ENCODE assay signal across 21 cellular contexts in the genomic region with DNA sequence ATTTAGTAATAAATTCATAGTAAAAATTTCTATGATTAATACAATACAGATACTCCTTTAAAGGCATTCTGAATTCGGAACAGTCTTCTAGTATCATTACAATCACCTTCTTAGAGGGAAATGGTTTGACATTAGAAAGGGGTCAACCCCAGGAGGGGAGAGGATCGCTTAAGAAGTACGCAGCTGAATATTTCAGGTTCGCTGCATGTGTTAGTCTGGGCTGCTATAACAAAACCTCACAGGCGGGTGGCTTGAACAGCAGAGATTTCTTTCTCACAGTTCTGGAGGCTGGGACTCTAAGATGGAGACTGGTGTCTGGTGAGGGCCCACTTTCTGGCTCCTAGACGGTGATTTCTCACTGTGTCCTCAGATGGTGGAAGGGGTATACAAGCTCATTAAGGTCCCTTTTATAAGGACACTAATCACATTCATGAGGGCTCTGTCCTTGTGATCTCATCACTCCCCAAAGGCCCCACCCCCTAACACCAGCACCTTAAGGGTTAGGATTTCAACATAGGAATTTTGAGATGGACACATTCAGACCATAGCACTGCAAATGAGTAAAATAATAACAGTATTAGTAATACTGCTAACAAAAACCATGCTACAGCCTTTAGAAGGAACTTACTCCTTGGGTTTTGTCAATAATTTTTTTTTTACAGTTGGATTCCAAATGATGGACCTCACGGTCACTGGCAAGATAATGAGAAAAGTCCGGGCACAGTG. TPM values are rescaled to one million over a fixed set of nuclear protein-coding genes. Genes with fewer than 3 reads are reported as not detected.
DNase-seq lines count a peak whose midpoint lies in the region; ATAC-seq, FAIRE-seq and TF ChIP-seq lines count a peak whose summit lies in the region.
"Had no signal": no experiment of that assay in that cellular context is flagged by ENCODE, and none has a peak within 500 bp of the region (broad histone marks: within the 10 kb centered on the region; RNA-seq: fewer than 3 reads in every experiment).

No MANE protein-coding gene starts in this region.

- H3K9ac ChIP-seq in K562 (ENCODE audit: insufficient read depth in 1 of 2, low read depth in 2 of 2, low read length in 2 of 2) = no peak overlapping the region

- intact Hi-C loops in K562 (cut with micrococcal nuclease) = no loop called here
- intact Hi-C loops in activated T-helper 2 cell treated with anti-CD3 and anti-CD28 coated beads, Interferon-gamma antibody, Interleukin-2, Interleukin-4, amounts not matched to agents 10 μg/mL and 5 μg/mL and 100 μg/mL, durations not matched to agents 14 hours and 24 hours and 36 hours (cut with micrococcal nuclease) = no loop called here

- H3K9me3 ChIP-seq in K562 (replicated peaks; ENCODE audit: control insufficient read depth, insufficient read depth, low read depth, low read length) = no peaks in the 10 kb centered on the region
- no peaks in the 10 kb centered on the region for H3K9me3 ChIP-seq in upper lobe of left lung
- H3K9me3 ChIP-seq: SJCRH30, suprapubic skin had no signal

- ATAC-seq in GM23338 (no peak), K562 (no peak), memory B cell (ENCODE audit: low read depth) (no peak), upper lobe of left lung (ENCODE audit: low FRiP score in 2 of 2) (no peak)
- no peak for ATAC-seq in naive thymus-derived CD8-positive, alpha-beta T cell

- H3K79me2 ChIP-seq in GM23338 (replicated peaks; ENCODE audit: insufficient read depth) (peaks cover 100% of the 10 kb centered on the region), K562 (ENCODE audit: control insufficient read depth, insufficient read depth, low read length) (peaks cover 5% of the 10 kb centered on the region; the same call in 1 of the 3 replicates)

- POLR2A ChIA-PET in K562 (lab: Yijun Ruan, JAX) = interaction anchor here (1.0 to 1.6 kb wide), 2 partner anchors 10 to 13 kb away, joined by 3 to 4 read pairs; no protein-coding TSS in a partner anchor
- POLR2A ChIA-PET in naive thymus-derived CD8-positive, alpha-beta T cell (lab: Charles Lee) = no interaction called here

- no peaks in the 10 kb centered on the region for H3K27me3 ChIP-seq in GM23338 (ENCODE audit: insufficient read depth)
- no peaks in the 10 kb centered on the region for H3K27me3 ChIP-seq in K562 (ENCODE audit: control insufficient read depth in 2 of 2, insufficient read depth in 2 of 2, low read length in 2 of 2)
- H3K27me3 ChIP-seq in upper lobe of left lung = no peaks in the 10 kb centered on the region
- H3K27me3 ChIP-seq in brain microvascular endothelial cell (replicated peaks) = no peaks in the 10 kb centered on the region
- H3K27me3 ChIP-seq: SJCRH30, suprapubic skin had no signal

- in situ Hi-C loops in K562 (cut with MboI) = no loop called here
- in situ Hi-C loops in brain microvascular endothelial cell (cut with HindIII; ENCODE audit: low pct_ligation_motif_present, low sequenced_read_pairs) = no loop called here

- H3K4me3 Mint-ChIP-seq in GM23338 = no peak overlapping the region
- H3K4me3 Mint-ChIP-seq in memory B cell = no peak overlapping the region
- no peak overlapping the region for H3K4me3 Mint-ChIP-seq in activated T-helper 2 cell treated with anti-CD3 and anti-CD28 coated beads, Interferon-gamma antibody, Interleukin-2, Interleukin-4, amounts not matched to agents 10 μg/mL and 5 μg/mL and 100 μg/mL, durations not matched to agents 14 hours and 24 hours and 36 hours (ENCODE audit: low read depth)
- no peak overlapping the region for H3K4me3 Mint-ChIP-seq in naive thymus-derived CD8-positive, alpha-beta T cell
- H3K4me3 Mint-ChIP-seq: activated naive CD4-positive, alpha-beta T cell treated with anti-CD3 and anti-CD28 coated beads, Interleukin-2, amount 50 U/mL, for 24 hours; dendritic cell treated with granulocyte-macrophage colony-stimulating factor and Interleukin-4, amounts not matched to agents 40 ng/mL and 50 ng/mL, for 4 days had no signal

- H3F3A ChIP-seq in GM23338 (replicated peaks; ENCODE audit: low read depth) = 0 out of 2 replicates have a peak, but pooled peaks cover 5% of the 10 kb centered on the region

- H3K36me3 ChIP-seq in GM23338 (ENCODE audit: insufficient read depth) (no peaks in the 10 kb centered on the region), K562 (ENCODE audit: control insufficient read depth, insufficient read depth, low read length) (no peaks in the 10 kb centered on the region), upper lobe of left lung (no peaks in the 10 kb centered on the region), brain microvascular endothelial cell (replicated peaks) (no peaks in the 10 kb centered on the region)
- H3K36me3 ChIP-seq: SJCRH30, suprapubic skin had no signal

- no peak for TF ChIP-seq EP300 in K562 (IDR thresholded peaks at IDR 0.05; ENCODE audit: low read length)
- TF ChIP-seq EP300 in upper lobe of left lung (IDR thresholded peaks at IDR 0.05) = no peak

- TF ChIP-seq POLR2A in K562 (conservative IDR thresholded peaks at IDR 0.05) (no peak), upper lobe of left lung (IDR thresholded peaks at IDR 0.05) (no peak)

- no peaks in the 10 kb centered on the region for H3K9me2 ChIP-seq in GM23338 (ENCODE audit: insufficient read depth)

- H3K27ac ChIP-seq in GM23338 (ENCODE audit: low read depth) = peak overlapping the region; percentile 33; the same call in 1 of the 2 replicates
- H3K27ac ChIP-seq in K562 (ENCODE audit: extremely low read depth, low read depth, low read length) = no peak overlapping the region
- H3K27ac ChIP-seq in upper lobe of left lung = no peak overlapping the region
- no peak overlapping the region for H3K27ac ChIP-seq in brain microvascular endothelial cell
- H3K27ac ChIP-seq: epithelial cell of prostate, SJCRH30, suprapubic skin had no signal

- H3K4me3 ChIP-seq in AG10803 (ENCODE audit: low read length) = no peak overlapping the region
- H3K4me3 ChIP-seq in GM23338 = no peak overlapping the region
- H3K4me3 ChIP-seq in K562 = no peak overlapping the region
- H3K4me3 ChIP-seq in upper lobe of left lung = no peak overlapping the region
- no peak overlapping the region for H3K4me3 ChIP-seq in brain microvascular endothelial cell (ENCODE audit: low read depth, low read length)
- H3K4me3 ChIP-seq: SJCRH30, suprapubic skin had no signal

- peaks cover 64% of the 10 kb centered on the region for H3K4me1 ChIP-seq in GM23338 (ENCODE audit: insufficient read depth)
- H3K4me1 ChIP-seq in K562 (replicated peaks in 1 of 2; ENCODE audit: control insufficient read depth in 2 of 2, insufficient read depth in 2 of 2, low read length in 2 of 2) = peaks cover 7 to 17% of the 10 kb centered on the region in 2 experiments; a peak in 4 of 5 replicates
- peaks cover 9 to 41% (median 18%) of the 10 kb centered on the region in 4 donors for H3K4me1 ChIP-seq in upper lobe of left lung
- H3K4me1 ChIP-seq: SJCRH30 had no signal

- no peaks in the 10 kb centered on the region for H3K9me1 ChIP-seq in K562 (ENCODE audit: control insufficient read depth, insufficient read depth, low read length)

- TF ChIP-seq CTCF in AG10803 (conservative IDR thresholded peaks at IDR 0.05; ENCODE audit: low read length) = no peak
- TF ChIP-seq CTCF in GM23338 (conservative IDR thresholded peaks at IDR 0.05; ENCODE audit: low read depth in 2 of 2) = no peak
- no peak for TF ChIP-seq CTCF in K562 (IDR thresholded peaks at IDR 0.05 in 2 of 3, conservative IDR thresholded peaks at IDR 0.05 in 1 of 3; ENCODE audit: insufficient read depth in 2 of 3, low read depth in 1 of 3, low read length in 3 of 3)
- no peak for TF ChIP-seq CTCF in upper lobe of left lung (IDR thresholded peaks at IDR 0.05)
- no peak for TF ChIP-seq CTCF in brain microvascular endothelial cell (IDR thresholded peaks at IDR 0.05; ENCODE audit: low read depth, low read length, missing control alignments)

- no TSS peak for BruUV-seq in K562 (replicated peaks; lab: Mats Ljungman, UMichigan)

- TF ChIP-seq RAD21 in K562 (CRISPR knock-in tag; conservative IDR thresholded peaks at IDR 0.05 in 1 of 2, IDR thresholded peaks at IDR 0.05 in 1 of 2) = no peak

- DNase-seq in AG10803 (ENCODE audit: low read depth) (peak; percentile 57), GM23338 (ENCODE audit: low spot score) (peak; percentile 2), K562 (ENCODE audit: extremely low read depth in 1 of 4, low spot score in 3 of 4) (no peak), memory B cell (ENCODE audit: low spot score in 2 of 2) (no peak), upper lobe of left lung (no peak), brain microvascular endothelial cell (no peak)
- no peak for DNase-seq in activated T-helper 2 cell treated with anti-CD3 and anti-CD28 coated beads, Interferon-gamma antibody, Interleukin-2, Interleukin-4, amounts not matched to agents 10 μg/mL and 5 μg/mL and 100 μg/mL, durations not matched to agents 14 hours and 24 hours and 36 hours (ENCODE audit: low spot score)
- no peak for DNase-seq in naive thymus-derived CD8-positive, alpha-beta T cell
- DNase-seq: DND-41; midbrain; NCI-H1436; NCI-H2171; NCI-H526; SJCRH30; stimulated activated CD8-positive, alpha-beta memory T cell treated with anti-CD3 and anti-CD28 coated beads, Interleukin-4, amount 100 ng/mL, for 48 hours had no signal

- WGBS in K562 (ENCODE audit: insufficient coverage, low coverage, missing lambda C conversion rate) = 84% methylated on average over 8 of the region's 8 CpGs
- 94 to 96% methylated on average over 8 of the region's 8 CpGs for WGBS in upper lobe of left lung, 2 donors

- H3K27me3 Mint-ChIP-seq in GM23338 (ENCODE audit: insufficient read depth, low read depth, poor library complexity) (peaks cover 14% of the 10 kb centered on the region), memory B cell (no peaks in the 10 kb centered on the region)
- no peaks in the 10 kb centered on the region for H3K27me3 Mint-ChIP-seq in activated T-helper 2 cell treated with anti-CD3 and anti-CD28 coated beads, Interferon-gamma antibody, Interleukin-2, Interleukin-4, amounts not matched to agents 10 μg/mL and 5 μg/mL and 100 μg/mL, durations not matched to agents 14 hours and 24 hours and 36 hours (ENCODE audit: low read depth)
- H3K27me3 Mint-ChIP-seq in naive thymus-derived CD8-positive, alpha-beta T cell = no peaks in the 10 kb centered on the region
- H3K27me3 Mint-ChIP-seq: activated naive CD4-positive, alpha-beta T cell treated with anti-CD3 and anti-CD28 coated beads, Interleukin-2, amount 50 U/mL, for 24 hours; dendritic cell treated with granulocyte-macrophage colony-stimulating factor and Interleukin-4, amounts not matched to agents 40 ng/mL and 50 ng/mL, for 4 days had no signal

- no peak for FAIRE-seq in K562 (lab: Jason Lieb, UNC)
- FAIRE-seq: frontal cortex, HTR-8/SVneo had no signal

- CTCF ChIA-PET in K562 (lab: Yijun Ruan, JAX; ENCODE audit: low intra/inter-chr PET ratio) = no interaction called here

- H2AFZ ChIP-seq in GM23338 = no peak overlapping the region
- H2AFZ ChIP-seq in K562 (ENCODE audit: low read depth, low read length) = no peak overlapping the region

- H3K27ac Mint-ChIP-seq in GM23338 = peak overlapping the region; percentile 87; the same call in 1 of the 2 replicates
- peak overlapping the region; percentile 85 for H3K27ac Mint-ChIP-seq in memory B cell
- H3K27ac Mint-ChIP-seq in activated T-helper 2 cell treated with anti-CD3 and anti-CD28 coated beads, Interferon-gamma antibody, Interleukin-2, Interleukin-4, amounts not matched to agents 10 μg/mL and 5 μg/mL and 100 μg/mL, durations not matched to agents 14 hours and 24 hours and 36 hours = no peak overlapping the region
- H3K27ac Mint-ChIP-seq in naive thymus-derived CD8-positive, alpha-beta T cell = peak overlapping the region in 1 of 10 donors; percentile 59
- H3K27ac Mint-ChIP-seq: activated naive CD4-positive, alpha-beta T cell treated with anti-CD3 and anti-CD28 coated beads, Interleukin-2, amount 50 U/mL, for 24 hours had no signal

- H3K9me3 Mint-ChIP-seq in GM23338 (no peaks in the 10 kb centered on the region), memory B cell (no peaks in the 10 kb centered on the region)
- H3K9me3 Mint-ChIP-seq in activated T-helper 2 cell treated with anti-CD3 and anti-CD28 coated beads, Interferon-gamma antibody, Interleukin-2, Interleukin-4, amounts not matched to agents 10 μg/mL and 5 μg/mL and 100 μg/mL, durations not matched to agents 14 hours and 24 hours and 36 hours = no peaks in the 10 kb centered on the region
- no peaks in the 10 kb centered on the region for H3K9me3 Mint-ChIP-seq in naive thymus-derived CD8-positive, alpha-beta T cell
- H3K9me3 Mint-ChIP-seq: activated naive CD4-positive, alpha-beta T cell treated with anti-CD3 and anti-CD28 coated beads, Interleukin-2, amount 50 U/mL, for 24 hours; dendritic cell treated with granulocyte-macrophage colony-stimulating factor and Interleukin-4, amounts not matched to agents 40 ng/mL and 50 ng/mL, for 4 days had no signal

- no peak overlapping the region for H3K4me2 ChIP-seq in GM23338
- H3K4me2 ChIP-seq in K562 (ENCODE audit: insufficient read depth, low read length) = no peak overlapping the region

- H3K4me1 Mint-ChIP-seq in GM23338 = peaks cover 76% of the 10 kb centered on the region
- H3K4me1 Mint-ChIP-seq in memory B cell = peaks cover 36% of the 10 kb centered on the region
- H3K4me1 Mint-ChIP-seq in activated T-helper 2 cell treated with anti-CD3 and anti-CD28 coated beads, Interferon-gamma antibody, Interleukin-2, Interleukin-4, amounts not matched to agents 10 μg/mL and 5 μg/mL and 100 μg/mL, durations not matched to agents 14 hours and 24 hours and 36 hours (ENCODE audit: low read depth) = peaks cover 14% of the 10 kb centered on the region
- H3K4me1 Mint-ChIP-seq in naive thymus-derived CD8-positive, alpha-beta T cell = peaks cover 13 to 26% (median 18%) of the 10 kb centered on the region in 4 donors

- H3K36me3 Mint-ChIP-seq in GM23338 (ENCODE audit: low read depth) (peaks cover 29% of the 10 kb centered on the region), memory B cell (peaks cover 10% of the 10 kb centered on the region)
- peaks cover 5% of the 10 kb centered on the region for H3K36me3 Mint-ChIP-seq in activated T-helper 2 cell treated with anti-CD3 and anti-CD28 coated beads, Interferon-gamma antibody, Interleukin-2, Interleukin-4, amounts not matched to agents 10 μg/mL and 5 μg/mL and 100 μg/mL, durations not matched to agents 14 hours and 24 hours and 36 hours (ENCODE audit: low read depth)
- H3K36me3 Mint-ChIP-seq in naive thymus-derived CD8-positive, alpha-beta T cell = peaks cover 0 to 18% (median 13%) of the 10 kb centered on the region in 3 donors

- H4K20me1 ChIP-seq in GM23338 (replicated peaks; ENCODE audit: insufficient read depth) = peaks cover 3% of the 10 kb centered on the region; the same call in 1 of the 2 replicates
- H4K20me1 ChIP-seq in K562 (replicated peaks; ENCODE audit: control insufficient read depth, insufficient read depth, low read length) = 0 out of 2 replicates have a peak, but pooled peaks cover 10% of the 10 kb centered on the region

RNA-seq across cellular contexts. Expression of a gene that starts 34.0 kb away (rescaled TPM):
- total RNA-seq in GM23338 (2014; rRNA removed; shearing (Covaris generic)) = 87.7 and 99.8 TPM in 2 replicates
- polyA plus RNA-seq in GM23338 (2016; fragmentation: Nextera tagmentation; extraction: Ambion mirVana) (24.0 and 25.2 TPM in 2 replicates), K562 (2011; rRNA removed) (32.7 and 34.2 TPM in 2 replicates), K562 (2014; fragmentation: Illumina TruSeq; extraction: Trizol) (19.4 and 20.7 TPM in 2 replicates), K562 (2014; fragmentation: Nextera tagmentation; extraction: Ambion mirVana) (1 to 10 TPM in 1 of 2 experiments, under 1 TPM in 1; 0.65 to 2.2 TPM), K562 (2014; rRNA removed) (16.4 and 18.3 TPM in 2 replicates)
- 34.3 and 48.1 TPM in 2 replicates for total RNA-seq in K562 (2011; cell fraction: chromatin; rRNA removed; ENCODE audit: low replicate concordance)
- total RNA-seq in K562 (2011; cell fraction: nucleolus; rRNA removed) = 27.5 and 29.5 TPM in 2 replicates
- total RNA-seq in K562 (2011; cell fraction: nucleoplasm; rRNA removed) = 23.2 and 24.7 TPM in 2 replicates
- total RNA-seq in K562 (2014; rRNA removed) (3.6 and 6.3 TPM in 2 replicates), K562 (2014; rRNA removed; fragmentation: Illumina TruSeq; extraction: Trizol) (6.6 and 8.4 TPM in 2 replicates), K562 (2015; rRNA removed; fragmentation: Illumina TruSeq; extraction: Trizol) (9.2 and 9.6 TPM in 2 replicates), K562 (2021) (24.5 and 25.0 TPM in 2 replicates), upper lobe of left lung (10 to 100 TPM; 24.0 to 52.3 (median 35.7) TPM)
- polyA plus RNA-seq in K562 (2011; cell fraction: cytosol; rRNA removed) = 30.5 and 36.3 TPM in 2 replicates
- polyA plus RNA-seq in K562 (2011; cell fraction: nucleus; rRNA removed) = 18.5 and 19.3 TPM in 2 replicates
- polyA plus RNA-seq in K562 (2012) = 18.1 and 31.2 TPM in 2 replicates
- polyA minus RNA-seq in K562 (2011; rRNA and poly(A)+ RNA removed) = 30.0 and 50.8 TPM in 2 replicates
- polyA minus RNA-seq in K562 (2011; cell fraction: cytosol; rRNA and poly(A)+ RNA removed) = 22.2 and 27.2 TPM in 2 replicates
- 6.3 and 10.7 TPM in 2 replicates for polyA minus RNA-seq in K562 (2011; cell fraction: nucleus; rRNA and poly(A)+ RNA removed)
- total RNA-seq in activated T-helper 2 cell treated with anti-CD3 and anti-CD28 coated beads, Interferon-gamma antibody, Interleukin-2, Interleukin-4, amounts not matched to agents 10 μg/mL and 5 μg/mL and 100 μg/mL, durations not matched to agents 14 hours and 24 hours and 36 hours = 40.9 and 41.4 TPM in 2 replicates
- 10 to 100 TPM; 18.7 to 21.4 TPM for total RNA-seq in naive thymus-derived CD8-positive, alpha-beta T cell
- polyA plus RNA-seq in naive thymus-derived CD8-positive, alpha-beta T cell = 10 to 100 TPM in 1 of 3 donors, 1 to 10 TPM in 2; 4.6 to 13.7 (median 8.5) TPM

Comparison
In these comparisons a context has a peak if more than half of its experiments do, and no peak if none do; other contexts are left out.
1. DNase-seq: peak in AG10803 (single experiment) and GM23338 (single experiment); none in K562 (0 of 4), memory B cell (0 of 2), activated T-helper 2 cell treated with anti-CD3 and anti-CD28 coated beads, Interferon-gamma antibody, Interleukin-2, Interleukin-4, amounts not matched to agents 10 μg/mL and 5 μg/mL and 100 μg/mL, durations not matched to agents 14 hours and 24 hours and 36 hours (single experiment), upper lobe of left lung (0 of 2), brain microvascular endothelial cell (single experiment) and naive thymus-derived CD8-positive, alpha-beta T cell (0 of 10).